Comparison of ENCODE assay signal across 17 cellular contexts in the genomic region with DNA sequence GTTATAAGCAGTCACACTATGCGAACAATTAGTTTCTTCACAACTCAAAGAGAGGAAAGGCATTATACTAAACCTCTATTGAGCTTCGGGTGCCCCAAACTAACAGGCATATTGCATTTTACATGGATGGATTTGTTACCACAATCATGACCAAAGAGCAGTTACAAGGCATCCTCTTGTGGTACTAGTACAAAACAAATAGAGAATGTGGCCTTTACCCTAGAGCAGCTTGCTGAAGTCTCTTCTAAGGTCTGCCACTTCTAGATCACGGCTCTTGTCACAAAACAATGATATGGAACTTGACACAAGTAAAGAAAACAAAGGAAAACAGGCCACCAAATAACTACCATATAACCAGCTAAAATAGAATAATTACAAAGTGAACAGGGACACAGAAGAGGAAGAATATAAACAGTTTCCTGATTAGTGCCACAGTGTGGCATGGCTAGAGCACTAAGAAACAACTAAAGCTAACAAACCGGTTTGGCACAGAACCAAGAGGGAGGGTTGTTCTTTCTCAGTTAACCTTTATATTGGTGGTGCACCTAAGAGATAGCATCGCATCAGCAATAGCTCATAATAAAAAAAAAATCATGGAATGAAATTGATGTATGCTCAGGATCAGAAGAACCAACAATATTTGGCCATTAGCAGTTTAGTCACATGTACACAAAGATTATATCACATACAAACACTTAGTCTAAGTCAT.
DNase-seq lines count a peak whose midpoint lies in the region; ATAC-seq and TF ChIP-seq lines count a peak whose summit lies in the region.
"Had no signal": no experiment of that assay in that cellular context is flagged by ENCODE, and none has a peak within 500 bp of the region (broad histone marks: within the 10 kb centered on the region; RNA-seq: fewer than 3 reads in every experiment).

No MANE protein-coding gene starts in this region.

- H3K9me3 Mint-ChIP-seq in natural killer cell, result no peaks in the 10 kb centered on the region
- H3K9me3 Mint-ChIP-seq: activated T-helper 2 cell treated with anti-CD3 and anti-CD28 coated beads, Interferon-gamma antibody, Interleukin-2, Interleukin-4, amounts not matched to agents 10 μg/mL and 5 μg/mL and 100 μg/mL, durations not matched to agents 14 hours and 24 hours and 36 hours had no signal

- H3K9me3 ChIP-seq in T-helper 17 cell (ENCODE audit: control insufficient read depth, low read length, poor library complexity, severe bottlenecking), result no peaks in the 10 kb centered on the region
- H3K9me3 ChIP-seq: left lung, tibial artery had no signal

- intact Hi-C loops in natural killer cell (cut with micrococcal nuclease), result no loop called here

- ATAC-seq in T-helper 17 cell (no peak), HG03469 (IDR thresholded peaks at IDR 0.05; ENCODE audit: unreplicated experiment) (no peak), natural killer cell (no peak)
- ATAC-seq: activated CD8-positive, alpha-beta T cell treated with anti-CD3 and anti-CD28 coated beads, Interleukin-2, amount 10 ng/mL, durations not matched to agents 7 days and 5 days; left lung; right cardiac atrium had no signal

- H3K27ac Mint-ChIP-seq in T-helper 17 cell (peak overlapping the region; percentile 1), natural killer cell (peak overlapping the region in 1 of 2 donors; percentile 18)
- H3K27ac Mint-ChIP-seq: activated CD8-positive, alpha-beta T cell treated with anti-CD3 and anti-CD28 coated beads, Interleukin-2, amount 10 ng/mL, durations not matched to agents 7 days and 5 days; activated T-helper 2 cell treated with anti-CD3 and anti-CD28 coated beads, Interferon-gamma antibody, Interleukin-2, Interleukin-4, amounts not matched to agents 10 μg/mL and 5 μg/mL and 100 μg/mL, durations not matched to agents 14 hours and 24 hours and 36 hours; nephron had no signal

- H3K36me3 Mint-ChIP-seq in T-helper 17 cell (ENCODE audit: low read depth) (peaks cover 4% of the 10 kb centered on the region), natural killer cell (no peaks in the 10 kb centered on the region)

- no peak for TF ChIP-seq CTCF in natural killer cell (IDR thresholded peaks at IDR 0.05)

- peak; percentile 65 for DNase-seq in COR-L47 (lab: John Stamatoyannopoulos, UW)
- DNase-seq in HT-29 (ENCODE audit: low spot score), result peak; percentile 98
- DNase-seq in T-helper 17 cell, result no peak
- peak; percentile 38 for DNase-seq in mucosa of gallbladder (ENCODE audit: low spot score)
- DNase-seq in NCI-H446 (lab: John Stamatoyannopoulos, UW), result no peak
- DNase-seq in natural killer cell, result no peak
- DNase-seq in stimulated activated CD4-positive, alpha-beta T cell treated with anti-CD3 and anti-CD28 coated beads, Interleukin-4, amount 100 ng/mL, for 24 hours, result no peak
- DNase-seq: activated CD8-positive, alpha-beta T cell treated with anti-CD3 and anti-CD28 coated beads, Interleukin-2, amount 10 ng/mL, durations not matched to agents 7 days and 5 days; anterior cingulate cortex; hypothalamus; left lung; NCI-H1436 treated with DMSO at 0.1 percent for 48 hours; right cardiac atrium; tibial artery had no signal

- no peaks in the 10 kb centered on the region for H3K27me3 Mint-ChIP-seq in T-helper 17 cell
- no peaks in the 10 kb centered on the region for H3K27me3 Mint-ChIP-seq in natural killer cell (ENCODE audit: low read depth in 2 of 2)

- H3K4me1 Mint-ChIP-seq in T-helper 17 cell, result peaks cover 5% of the 10 kb centered on the region
- peaks cover 0 to 5% of the 10 kb centered on the region in 2 donors for H3K4me1 Mint-ChIP-seq in natural killer cell

- no peak overlapping the region for H3K4me3 Mint-ChIP-seq in T-helper 17 cell
- no peak overlapping the region for H3K4me3 Mint-ChIP-seq in natural killer cell
- H3K4me3 Mint-ChIP-seq: activated CD8-positive, alpha-beta T cell treated with anti-CD3 and anti-CD28 coated beads, Interleukin-2, amount 10 ng/mL, durations not matched to agents 7 days and 5 days; nephron had no signal

Comparison
In these comparisons a context has a peak if more than half of its experiments do, and no peak if none do; other contexts are left out.
1. DNase-seq: peak in COR-L47 (single experiment), HT-29 (single experiment) and mucosa of gallbladder (single experiment); none in T-helper 17 cell (0 of 3), NCI-H446 (0 of 2), natural killer cell (single experiment) and stimulated activated CD4-positive, alpha-beta T cell treated with anti-CD3 and anti-CD28 coated beads, Interleukin-4, amount 100 ng/mL, for 24 hours (single experiment).